17 cellular contexts compared by ENCODE assay signal in genomic region chr14:102746568-102747438, GRCh38.
"Had no signal": no experiment of that assay in that cellular context is flagged by ENCODE, and none has a peak within 500 bp of the region (broad histone marks: within the 10 kb centered on the region; RNA-seq: fewer than 3 reads in every experiment).

No MANE protein-coding gene starts in this region.

- H3K4me3 ChIP-seq: psoas muscle, skin epidermis, thoracic aorta, upper lobe of left lung had no signal

- H3K27me3 ChIP-seq: upper lobe of left lung had no signal

- H3K27ac Mint-ChIP-seq: brain, mesothelial cell of epicardium had no signal

- H3K4me3 Mint-ChIP-seq: brain, mesothelial cell of epicardium had no signal

- H3K36me3 ChIP-seq: thoracic aorta had no signal

- ATAC-seq: left lobe of liver, psoas muscle, right cardiac atrium had no signal

- H3K27ac ChIP-seq: psoas muscle, skin epidermis, thoracic aorta, upper lobe of left lung, VCaP had no signal

- FAIRE-seq: keratinocyte had no signal

- DNase-seq: activated CD4-positive, alpha-beta T cell treated with anti-CD3 and anti-CD28 coated beads for 1 hour; activated CD4-positive, alpha-beta T cell treated with anti-CD3 and anti-CD28 coated beads, Interleukin-2, amount 50 U/mL, for 4 hours; activated naive CD4-positive, alpha-beta T cell treated with Interleukin-2 at 50 U/mL for 16 hours; anterior cingulate cortex; caudate nucleus; psoas muscle; right cardiac atrium; stimulated activated CD4-positive, alpha-beta T cell treated with anti-CD3 and anti-CD28 coated beads, Interleukin-15, amount 100 ng/mL, for 24 hours; stimulated activated CD4-positive, alpha-beta T cell treated with anti-CD3 and anti-CD28 coated beads, Interleukin-2, amount 100 ng/mL, for 48 hours had no signal

- H3K4me1 ChIP-seq: psoas muscle, upper lobe of left lung had no signal
